Comparison of ENCODE assay signal across 11 cellular contexts in the genomic region with DNA sequence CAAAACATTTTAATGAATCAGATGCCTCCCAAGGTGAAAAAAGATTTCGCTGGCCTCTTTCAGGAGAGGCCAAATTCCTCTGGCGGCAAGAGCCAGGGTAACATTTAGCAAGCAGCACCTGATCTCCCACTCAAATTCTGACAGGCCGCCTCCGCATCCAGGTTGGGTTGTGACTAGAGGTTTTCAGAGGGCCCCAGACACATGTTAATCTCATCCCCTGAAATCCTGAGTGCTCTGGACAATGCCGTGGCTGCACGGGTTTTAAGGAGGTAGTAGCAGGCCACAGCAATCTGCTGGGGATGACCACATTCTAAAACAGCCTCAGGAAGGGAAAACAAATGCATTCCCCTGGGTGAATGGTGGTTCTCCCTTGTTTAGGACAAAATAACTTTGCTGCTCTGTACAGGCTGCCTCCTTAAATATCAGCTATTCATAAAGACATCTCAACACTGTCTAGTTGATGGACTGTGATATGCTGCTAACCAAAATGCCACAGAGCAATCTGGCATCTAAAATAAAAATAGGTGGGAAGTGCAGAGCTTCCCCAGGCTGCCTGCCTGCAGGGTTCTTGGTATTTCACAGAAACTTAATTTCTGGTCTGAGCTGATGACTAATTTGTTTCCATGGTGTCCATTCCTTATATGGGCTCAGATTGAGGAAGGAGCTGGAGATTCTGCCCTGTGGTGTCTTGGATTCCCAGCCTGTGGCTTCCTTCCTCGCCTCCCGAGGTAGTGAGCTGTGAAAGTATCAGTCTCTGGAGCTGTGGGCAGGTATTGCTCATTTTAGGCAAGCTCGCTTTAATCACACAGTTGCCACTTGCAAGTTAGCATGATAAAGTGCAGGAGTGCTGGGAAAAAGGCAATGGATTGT.
DNase-seq lines count a peak whose midpoint lies in the region; ATAC-seq and TF ChIP-seq lines count a peak whose summit lies in the region.
"Had no signal": no experiment of that assay in that cellular context is flagged by ENCODE, and none has a peak within 500 bp of the region (broad histone marks: within the 10 kb centered on the region; RNA-seq: fewer than 3 reads in every experiment).

No MANE protein-coding gene starts in this region.

- no peaks in the 10 kb centered on the region for H3K27me3 ChIP-seq in A673 (replicated peaks; ENCODE audit: insufficient read depth, low read depth, low read length, poor library complexity)
- no peaks in the 10 kb centered on the region for H3K27me3 ChIP-seq in HUES6 (ENCODE audit: control insufficient read depth, insufficient read depth, low read length)
- H3K27me3 ChIP-seq in Caco-2 (replicated peaks; ENCODE audit: control insufficient read depth, insufficient read depth, low read length), result no peaks in the 10 kb centered on the region

- H3K27ac Mint-ChIP-seq in Caco-2 (ENCODE audit: unreplicated experiment), result no peak overlapping the region
- no peak overlapping the region for H3K27ac Mint-ChIP-seq in activated CD8-positive, alpha-beta T cell treated with anti-CD3 and anti-CD28 coated beads for 36 hours

- no peaks in the 10 kb centered on the region for H3K36me3 ChIP-seq in A673 (ENCODE audit: insufficient read depth, low read length, poor library complexity, severe bottlenecking)
- 0 out of 2 replicates have a peak, but pooled peaks cover 5% of the 10 kb centered on the region for H3K36me3 ChIP-seq in HUES6 (ENCODE audit: control insufficient read depth, insufficient read depth, low read length)
- H3K36me3 ChIP-seq in Caco-2 (ENCODE audit: control insufficient read depth, insufficient read depth, low read length), result no peaks in the 10 kb centered on the region; the same call in 1 of the 2 replicates

- no TSS peak for BruUV-seq in A673 (replicated peaks; lab: Mats Ljungman, UMichigan)
- no TSS peak for BruUV-seq in Caco-2 (replicated peaks; lab: Mats Ljungman, UMichigan)

- intact Hi-C loops in A673 (cut with micrococcal nuclease; ENCODE audit: unreplicated experiment), result no loop called here
- intact Hi-C loops in Caco-2 (cut with micrococcal nuclease; ENCODE audit: unreplicated experiment), result no loop called here
- intact Hi-C loops in activated CD8-positive, alpha-beta T cell treated with anti-CD3 and anti-CD28 coated beads for 36 hours (cut with micrococcal nuclease), result no loop called here

- no peak overlapping the region for H3K9ac ChIP-seq in HUES6 (ENCODE audit: low read length)

- H3K27ac ChIP-seq in A673 (ENCODE audit: low read depth, low read length, poor library complexity, severe bottlenecking) (no peak overlapping the region), HUES6 (ENCODE audit: low read depth, low read length) (0 out of 2 replicates have a peak overlapping the region, but pooled peaks have one; percentile 10), angular gyrus (ENCODE audit: low read depth, low read length) (peak overlapping the region; percentile 71)

- no peak overlapping the region for H3K4me3 Mint-ChIP-seq in Caco-2 (ENCODE audit: unreplicated experiment)
- H3K4me3 Mint-ChIP-seq in activated CD8-positive, alpha-beta T cell treated with anti-CD3 and anti-CD28 coated beads for 36 hours, result no peak overlapping the region
- H3K4me3 Mint-ChIP-seq: CD4-positive, CD25-positive, alpha-beta regulatory T cell had no signal

- no peaks in the 10 kb centered on the region for H3K9me3 Mint-ChIP-seq in Caco-2 (ENCODE audit: unreplicated experiment)
- peaks cover 12% of the 10 kb centered on the region for H3K9me3 Mint-ChIP-seq in activated CD8-positive, alpha-beta T cell treated with anti-CD3 and anti-CD28 coated beads for 36 hours

- peaks cover 32% of the 10 kb centered on the region for H3K36me3 Mint-ChIP-seq in Caco-2 (ENCODE audit: insufficient read depth, unreplicated experiment)
- peaks cover 81% of the 10 kb centered on the region for H3K36me3 Mint-ChIP-seq in activated CD8-positive, alpha-beta T cell treated with anti-CD3 and anti-CD28 coated beads for 36 hours (ENCODE audit: low read depth)

- H3K4me1 Mint-ChIP-seq in Caco-2 (ENCODE audit: low read depth, unreplicated experiment), result no peaks in the 10 kb centered on the region
- H3K4me1 Mint-ChIP-seq in activated CD8-positive, alpha-beta T cell treated with anti-CD3 and anti-CD28 coated beads for 36 hours (ENCODE audit: low read depth), result peaks cover 2% of the 10 kb centered on the region

- no peak for ATAC-seq in GM21367 (IDR thresholded peaks at IDR 0.05; ENCODE audit: unreplicated experiment)
- ATAC-seq in activated CD8-positive, alpha-beta T cell treated with anti-CD3 and anti-CD28 coated beads for 36 hours, result no peak

- H3K4me3 ChIP-seq in A673 (ENCODE audit: low read depth, low read length, poor library complexity, severe bottlenecking) (no peak overlapping the region), HUES6 (ENCODE audit: low read depth, low read length) (no peak overlapping the region), Caco-2 (ENCODE audit: low read depth, low read length) (no peak overlapping the region)

- POLR2A ChIA-PET in A673 (lab: Charles Lee; ENCODE audit: low non-redundant PET), result interaction anchor here (0.7 kb wide), 1 partner anchor 49 kb away, joined by 3 read pairs; no protein-coding TSS in a partner anchor
- POLR2A ChIA-PET in Caco-2 (lab: Charles Lee), result no interaction called here
- POLR2A ChIA-PET in activated CD8-positive, alpha-beta T cell treated with anti-CD3 and anti-CD28 coated beads for 36 hours (lab: Charles Lee), result no interaction called here

- TF ChIP-seq CTCF in A673 (conservative IDR thresholded peaks at IDR 0.05; ENCODE audit: low read depth, low read length) (no peak), Caco-2 (IDR thresholded peaks at IDR 0.05; ENCODE audit: insufficient read depth in 1 of 2, low read depth in 1 of 2, low read length in 1 of 2, severe bottlenecking in 1 of 2, unreplicated experiment in 1 of 2) (no peak)
- TF ChIP-seq CTCF in activated CD8-positive, alpha-beta T cell treated with anti-CD3 and anti-CD28 coated beads for 36 hours (IDR thresholded peaks at IDR 0.05), result no peak

- H3K4me1 ChIP-seq in A673 (ENCODE audit: insufficient read depth, low read length, poor library complexity, severe bottlenecking) (peaks cover 13% of the 10 kb centered on the region), HUES6 (ENCODE audit: control insufficient read depth, insufficient read depth, low read length) (peaks cover 8% of the 10 kb centered on the region; the same call in 1 of the 2 replicates), Caco-2 (no peaks in the 10 kb centered on the region)

- CTCF ChIA-PET in A673 (lab: Charles Lee), result interaction anchor here (0.8 kb wide), 1 partner anchor 36 kb away, joined by 3 read pairs; no protein-coding TSS in a partner anchor
- CTCF ChIA-PET in Caco-2 (lab: Charles Lee), result no interaction called here
- CTCF ChIA-PET in activated CD8-positive, alpha-beta T cell treated with anti-CD3 and anti-CD28 coated beads for 36 hours (lab: Charles Lee), result interaction anchor here (1.1 to 1.5 kb wide), 2 partner anchors 18 to 38 kb away, joined by 4 read pairs; no protein-coding TSS in a partner anchor

- DNase-seq in A673 (ENCODE audit: low spot score), result peak; percentile 55
- DNase-seq in kidney glomerular epithelial cell (lab: John Stamatoyannopoulos, UW), result peak; percentile 98
- DNase-seq in Caco-2, result no peak
- DNase-seq in NCI-H2029 treated with DMSO at 0.1 percent for 48 hours (lab: John Stamatoyannopoulos, UW), result no peak
- no peak for DNase-seq in activated CD8-positive, alpha-beta T cell treated with anti-CD3 and anti-CD28 coated beads for 36 hours
- DNase-seq: activated CD4-positive, alpha-beta T cell treated with anti-CD3 and anti-CD28 coated beads, Interleukin-2, amount 50 U/mL, for 4 hours; CD4-positive, CD25-positive, alpha-beta regulatory T cell; NCI-H187 treated with DMSO at 0.1 percent for 48 hours had no signal

- no peaks in the 10 kb centered on the region for H3K27me3 Mint-ChIP-seq in Caco-2 (ENCODE audit: insufficient read depth, unreplicated experiment)
- no peaks in the 10 kb centered on the region for H3K27me3 Mint-ChIP-seq in activated CD8-positive, alpha-beta T cell treated with anti-CD3 and anti-CD28 coated beads for 36 hours
- H3K27me3 Mint-ChIP-seq: CD4-positive, CD25-positive, alpha-beta regulatory T cell had no signal

- H3K9me3 ChIP-seq in A673 (ENCODE audit: low read depth, low read length, poor library complexity, severe bottlenecking) (no peaks in the 10 kb centered on the region), HUES6 (ENCODE audit: control insufficient read depth, insufficient read depth, low read depth, low read length) (no peaks in the 10 kb centered on the region), Caco-2 (no peaks in the 10 kb centered on the region)

Comparison
In these comparisons a context has a peak if more than half of its experiments do, and no peak if none do; other contexts are left out.
1. DNase-seq: peak in A673 (single experiment) and kidney glomerular epithelial cell (single experiment); none in Caco-2 (0 of 2), NCI-H2029 treated with DMSO at 0.1 percent for 48 hours (single experiment) and activated CD8-positive, alpha-beta T cell treated with anti-CD3 and anti-CD28 coated beads for 36 hours (single experiment).